In the genomic region with DNA sequence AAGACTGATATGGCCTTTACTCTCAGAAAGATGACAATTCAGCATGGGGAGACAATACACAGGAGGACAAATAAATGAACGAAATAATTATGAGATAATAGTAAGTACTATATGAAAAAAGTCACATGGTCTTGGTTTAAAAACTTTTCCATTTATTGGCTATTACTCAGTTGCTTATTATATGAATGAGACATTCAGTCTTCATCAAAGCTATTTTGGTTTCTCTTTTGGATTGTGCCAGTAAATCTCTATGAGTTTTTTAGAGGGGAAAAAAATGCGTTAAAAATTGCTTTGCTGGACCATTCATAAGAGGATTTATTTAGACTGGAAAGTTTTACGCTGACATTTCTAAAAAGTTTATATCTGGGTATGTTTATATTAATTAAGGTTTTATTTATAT, we compare ENCODE assay signal across 19 cellular contexts.
DNase-seq lines count a peak whose midpoint lies in the region; ATAC-seq, FAIRE-seq and TF ChIP-seq lines count a peak whose summit lies in the region.
"Had no signal": no experiment of that assay in that cellular context is flagged by ENCODE, and none has a peak within 500 bp of the region (broad histone marks: within the 10 kb centered on the region; RNA-seq: fewer than 3 reads in every experiment).

No MANE protein-coding gene starts in this region.

- TF ChIP-seq POLR2A in vagina (IDR thresholded peaks at IDR 0.05): no peak

- intact Hi-C loops in heart right ventricle (cut with DNase I) (loop anchor here in 2 of 10 donors (2.0 to 5.0 kb wide), 2 partner anchors 37 to 141 kb away; no protein-coding TSS in a partner anchor), right cardiac atrium (cut with DNase I) (no loop called here), pancreas (cut with DNase I) (no loop called here), vagina (cut with DNase I) (loop anchor here (10.0 kb wide), 1 partner anchor 141 kb away; no protein-coding TSS in a partner anchor)

- ATAC-seq in heart right ventricle: no peak
- no peak for ATAC-seq in right cardiac atrium
- ATAC-seq in pancreas: no peak
- no peak for ATAC-seq in naive thymus-derived CD8-positive, alpha-beta T cell
- no peak for ATAC-seq in GM19455 (IDR thresholded peaks at IDR 0.05; ENCODE audit: unreplicated experiment)
- ATAC-seq: activated T-cell treated with anti-CD3 and anti-CD28 coated beads, Interleukin-2, amount 50 U/mL, for 4 hours; K562; sciatic nerve had no signal

- H3K4me3 ChIP-seq in heart right ventricle (peak overlapping the region in 2 of 10 donors; percentile 1 to 14), right cardiac atrium (ENCODE audit: low read length) (no peak overlapping the region), fibroblast of lung (replicated peaks in 1 of 4; ENCODE audit: control extremely low read depth in 1 of 4, insufficient read depth in 1 of 4, low read depth in 3 of 4, low read length in 4 of 4) (no peak overlapping the region), pancreas (no peak overlapping the region), vagina (no peak overlapping the region)
- H3K4me3 ChIP-seq: K562 had no signal

- H2AFZ ChIP-seq in fibroblast of lung (ENCODE audit: low read length): no peak overlapping the region

- DNase-seq in heart right ventricle: no peak
- DNase-seq in right cardiac atrium: no peak
- DNase-seq in fibroblast of lung (ENCODE audit: low read depth in 2 of 2): peak in 1 of 2 donors; percentile 39
- no peak for DNase-seq in pancreas
- DNase-seq in vagina (ENCODE audit: extremely low spot score in 2 of 2): no peak
- DNase-seq in SHP77 treated with DMSO at 0.1 percent for 48 hours (lab: John Stamatoyannopoulos, UW): no peak
- no peak for DNase-seq in naive thymus-derived CD8-positive, alpha-beta T cell
- DNase-seq: activated CD4-positive, alpha-beta T cell treated with anti-CD3 and anti-CD28 coated beads, Interleukin-2, amount 50 U/mL, for 4 hours; activated naive CD8-positive, alpha-beta T cell treated with anti-CD3 and anti-CD28 coated beads, Interleukin-2, amount 10 ng/mL, durations not matched to agents 7 days and 5 days; activated T-cell treated with anti-CD3 and anti-CD28 coated beads, Interleukin-2, amount 50 U/mL, for 4 hours; CD4-positive, alpha-beta T cell; central memory CD4-positive, alpha-beta T cell; GF-D8; NCI-H1105; SHP77 had no signal

- POLR2A ChIA-PET in naive thymus-derived CD8-positive, alpha-beta T cell (lab: Charles Lee): no interaction called here

- no peak overlapping the region for H3K27ac Mint-ChIP-seq in naive thymus-derived CD8-positive, alpha-beta T cell
- H3K27ac Mint-ChIP-seq: activated naive CD8-positive, alpha-beta T cell treated with anti-CD3 and anti-CD28 coated beads, Interleukin-2, amount 10 ng/mL, durations not matched to agents 7 days and 5 days; CD4-positive, alpha-beta T cell had no signal

- H3K27me3 ChIP-seq in heart right ventricle (no peaks in the 10 kb centered on the region), right cardiac atrium (ENCODE audit: control insufficient read depth, insufficient read depth) (no peaks in the 10 kb centered on the region), fibroblast of lung (ENCODE audit: control insufficient read depth, insufficient read depth, low read length) (no peaks in the 10 kb centered on the region), pancreas (no peaks in the 10 kb centered on the region), vagina (no peaks in the 10 kb centered on the region)

- H3K36me3 Mint-ChIP-seq in naive thymus-derived CD8-positive, alpha-beta T cell: no peaks in the 10 kb centered on the region

- peaks cover 0 to 3% (median 0%) of the 10 kb centered on the region in 5 donors for H3K27me3 Mint-ChIP-seq in naive thymus-derived CD8-positive, alpha-beta T cell
- H3K27me3 Mint-ChIP-seq: CD4-positive, alpha-beta T cell had no signal

- H3K4me1 ChIP-seq in heart right ventricle (peaks cover 6 to 77% (median 55%) of the 10 kb centered on the region in 9 donors), right cardiac atrium (ENCODE audit: control insufficient read depth, insufficient read depth, low read length) (peaks cover 3% of the 10 kb centered on the region), fibroblast of lung (ENCODE audit: control insufficient read depth, extremely low read depth, insufficient read depth, low read length) (peaks cover 44% of the 10 kb centered on the region), pancreas (peaks cover 20 to 27% (median 23%) of the 10 kb centered on the region in 3 donors), vagina (peaks cover 76% of the 10 kb centered on the region)

- no peaks in the 10 kb centered on the region for H3K79me2 ChIP-seq in fibroblast of lung (ENCODE audit: control insufficient read depth, insufficient read depth, low read length)

- no peaks in the 10 kb centered on the region for H3K9me3 ChIP-seq in heart right ventricle
- H3K9me3 ChIP-seq in right cardiac atrium (ENCODE audit: control insufficient read depth, low read length): no peaks in the 10 kb centered on the region
- H3K9me3 ChIP-seq in fibroblast of lung (ENCODE audit: control insufficient read depth, insufficient read depth, low read depth, low read length): no peaks in the 10 kb centered on the region
- no peaks in the 10 kb centered on the region for H3K9me3 ChIP-seq in pancreas
- no peaks in the 10 kb centered on the region for H3K9me3 ChIP-seq in vagina

- H3K4me2 ChIP-seq in fibroblast of lung (ENCODE audit: extremely low read depth, insufficient read depth, low read length): peak overlapping the region; percentile 59

- no peak overlapping the region for H3K4me3 Mint-ChIP-seq in naive thymus-derived CD8-positive, alpha-beta T cell
- H3K4me3 Mint-ChIP-seq: activated naive CD8-positive, alpha-beta T cell treated with anti-CD3 and anti-CD28 coated beads, Interleukin-2, amount 10 ng/mL, durations not matched to agents 7 days and 5 days; activated T-cell treated with anti-CD3 and anti-CD28 coated beads, Interleukin-2, amount 50 U/mL, for 4 hours; CD4-positive, alpha-beta T cell had no signal

- TF ChIP-seq CTCF in heart right ventricle (IDR thresholded peaks at IDR 0.05): no peak
- no peak for TF ChIP-seq CTCF in fibroblast of lung (conservative IDR thresholded peaks at IDR 0.05 in 1 of 2, IDR thresholded peaks at IDR 0.05 in 1 of 2; ENCODE audit: low read depth in 1 of 2, low read length in 2 of 2)
- TF ChIP-seq CTCF in pancreas (IDR thresholded peaks at IDR 0.05): no peak
- TF ChIP-seq CTCF in vagina (IDR thresholded peaks at IDR 0.05): no peak

- no peaks in the 10 kb centered on the region for H3K36me3 ChIP-seq in heart right ventricle
- no peaks in the 10 kb centered on the region for H3K36me3 ChIP-seq in fibroblast of lung (ENCODE audit: control insufficient read depth, insufficient read depth, low read length)
- H3K36me3 ChIP-seq in pancreas: no peaks in the 10 kb centered on the region
- no peaks in the 10 kb centered on the region for H3K36me3 ChIP-seq in vagina

- no peaks in the 10 kb centered on the region for H4K20me1 ChIP-seq in fibroblast of lung (ENCODE audit: control insufficient read depth, extremely low read depth, insufficient read depth, low read length)

- H3K4me1 Mint-ChIP-seq in naive thymus-derived CD8-positive, alpha-beta T cell: peaks cover 26 to 49% (median 47%) of the 10 kb centered on the region in 4 donors

- H3K27ac ChIP-seq in heart right ventricle (peak overlapping the region in 7 of 10 donors; percentile 28 to 97 (median 91)), right cardiac atrium (ENCODE audit: low read length) (no peak overlapping the region), fibroblast of lung (ENCODE audit: insufficient read depth, low read length) (peak overlapping the region; percentile 17), pancreas (no peak overlapping the region), vagina (peak overlapping the region; percentile 89)
- H3K27ac ChIP-seq: epithelial cell of prostate had no signal

- FAIRE-seq in pancreas (lab: Jason Lieb, UNC): peak; percentile 74
- FAIRE-seq: K562 had no signal

- 32 to 43% methylated on average over 3 of the region's 3 CpGs for WGBS in heart right ventricle, 2 donors
- WGBS in right cardiac atrium: 37% methylated on average over 3 of the region's 3 CpGs
- 71 to 74% methylated on average over 3 of the region's 3 CpGs for WGBS in pancreas, 2 donors

- H3K9me3 Mint-ChIP-seq in naive thymus-derived CD8-positive, alpha-beta T cell: peaks cover 0 to 1% (median 0%) of the 10 kb centered on the region in 9 donors
- H3K9me3 Mint-ChIP-seq: activated naive CD8-positive, alpha-beta T cell treated with anti-CD3 and anti-CD28 coated beads, Interleukin-2, amount 10 ng/mL, durations not matched to agents 7 days and 5 days; activated T-cell treated with anti-CD3 and anti-CD28 coated beads, Interleukin-2, amount 50 U/mL, for 4 hours; CD4-positive, alpha-beta T cell had no signal

- no peak overlapping the region for H3K9ac ChIP-seq in fibroblast of lung (ENCODE audit: insufficient read depth, low read length)

Comparison
In these comparisons a context has a peak if more than half of its experiments do, and no peak if none do; other contexts are left out.
1. H3K27ac ChIP-seq: peak in heart right ventricle (7 of 10), fibroblast of lung (single experiment) and vagina (single experiment); none in right cardiac atrium (single experiment) and pancreas (0 of 4).